12 cellular contexts compared by ENCODE assay signal in the genomic region with DNA sequence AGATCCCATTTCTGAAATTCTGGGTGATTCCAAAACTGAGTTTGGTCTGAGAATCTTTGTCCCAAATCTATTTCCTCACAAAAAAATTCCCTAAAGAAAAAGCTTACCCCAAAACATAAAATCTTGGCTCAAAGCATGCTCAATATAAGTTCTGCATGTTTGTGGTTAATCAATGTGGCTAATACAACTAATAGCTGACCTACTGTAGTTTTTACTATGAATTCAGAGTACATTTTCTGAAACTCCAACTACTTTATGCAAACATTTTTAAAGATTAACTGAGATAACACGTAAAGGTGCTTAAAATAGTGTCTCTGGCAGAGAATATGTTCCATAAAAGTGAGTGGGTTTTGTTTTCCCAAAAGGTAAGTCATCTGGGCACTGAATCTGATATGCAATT.
DNase-seq lines count a peak whose midpoint lies in the region; ATAC-seq and TF ChIP-seq lines count a peak whose summit lies in the region.
"Had no signal": no experiment of that assay in that cellular context is flagged by ENCODE, and none has a peak within 500 bp of the region (broad histone marks: within the 10 kb centered on the region; RNA-seq: fewer than 3 reads in every experiment).

No MANE protein-coding gene starts in this region.

- peak overlapping the region; percentile 51 for H3K4me3 Mint-ChIP-seq in chondrocyte (ENCODE audit: unreplicated experiment)

- DNase-seq in chondrocyte (ENCODE audit: low spot score) (no peak), psoas muscle (no peak), NCI-H2196 treated with DMSO at 0.1 percent for 48 hours (lab: John Stamatoyannopoulos, UW; ENCODE audit: unreplicated experiment) (no peak), DMS 273 (lab: John Stamatoyannopoulos, UW; ENCODE audit: unreplicated experiment) (no peak), HAP-1 (ENCODE audit: low spot score in 2 of 2) (no peak), D341Med (ENCODE audit: low spot score) (no peak)
- DNase-seq: activated naive CD4-positive, alpha-beta T cell treated with Interleukin-2 at 50 U/mL for 16 hours; effector CD8-positive, alpha-beta T cell; NCI-H1436; stimulated activated CD4-positive, alpha-beta T cell treated with anti-CD3 and anti-CD28 coated beads, Interleukin-4, amount 100 ng/mL, for 1 hour had no signal

- in situ Hi-C loops in HAP-1 (cut with MboI; ENCODE audit: low sequenced_read_pairs) = no loop called here

- H3K27ac ChIP-seq in psoas muscle = peak overlapping the region; percentile 75

- TF ChIP-seq CTCF in chondrocyte (IDR thresholded peaks at IDR 0.05) (no peak), psoas muscle (IDR thresholded peaks at IDR 0.05) (no peak)

- H3K4me3 ChIP-seq in psoas muscle (no peak overlapping the region), HAP-1 (no peak overlapping the region)

- H3K27me3 Mint-ChIP-seq in chondrocyte (ENCODE audit: low read depth) = no peaks in the 10 kb centered on the region

- H3K4me1 ChIP-seq in psoas muscle (peaks cover 71% of the 10 kb centered on the region), HAP-1 (peaks cover 15% of the 10 kb centered on the region)

- no peaks in the 10 kb centered on the region for H3K27me3 ChIP-seq in psoas muscle (ENCODE audit: insufficient read depth in 3 of 3, low read length in 2 of 3)
- no peaks in the 10 kb centered on the region for H3K27me3 ChIP-seq in HAP-1 (ENCODE audit: low read depth)

- H3K36me3 ChIP-seq in psoas muscle (ENCODE audit: insufficient read depth in 1 of 2, low read depth in 1 of 2) (no peaks in the 10 kb centered on the region), HAP-1 (replicated peaks) (no peaks in the 10 kb centered on the region)

- peak; percentile 46 for ATAC-seq in GM18909 (IDR thresholded peaks at IDR 0.05; ENCODE audit: poor library complexity, unreplicated experiment)
- peak; percentile 53 for ATAC-seq in HG03460 (IDR thresholded peaks at IDR 0.05; ENCODE audit: unreplicated experiment)
- ATAC-seq in psoas muscle = no peak

- peaks cover 83% of the 10 kb centered on the region for H3K4me1 Mint-ChIP-seq in chondrocyte (ENCODE audit: low read depth)

- peaks cover 1% of the 10 kb centered on the region for H3K36me3 Mint-ChIP-seq in chondrocyte (ENCODE audit: low read depth)

- H3K27ac Mint-ChIP-seq in chondrocyte (ENCODE audit: unreplicated experiment) = peak overlapping the region; percentile 99

- H3K9me3 ChIP-seq in psoas muscle = no peaks in the 10 kb centered on the region
- no peaks in the 10 kb centered on the region for H3K9me3 ChIP-seq in HAP-1

- 29 to 37% (median 30%) methylated on average over 1 of the region's 1 CpG for WGBS in psoas muscle, 3 donors

- intact Hi-C loops in psoas muscle (cut with DNase I) = loop anchor here (5.0 to 10.0 kb wide), 3 partner anchors 50 to 93 kb away; no protein-coding TSS in a partner anchor

- H3K9me3 Mint-ChIP-seq in chondrocyte (ENCODE audit: low read depth) = no peaks in the 10 kb centered on the region

Comparison
In these comparisons a context has a peak if more than half of its experiments do, and no peak if none do; other contexts are left out.
1. ATAC-seq: peak in GM18909 (single experiment) and HG03460 (single experiment); none in psoas muscle (0 of 4).